Comparison of ENCODE assay signal across 12 cellular contexts in genomic region chr4:173218411-173219125, GRCh38. TPM values are rescaled to one million over a fixed set of nuclear protein-coding genes. Genes with fewer than 3 reads are reported as not detected.
A peak's percentile ranks its signal among the peaks of the same experiment; 100 is the strongest.
DNase-seq lines count a peak whose midpoint lies in the region; ATAC-seq and TF ChIP-seq lines count a peak whose summit lies in the region.
"Had no signal": no experiment of that assay in that cellular context is flagged by ENCODE, and none has a peak within 500 bp of the region (broad histone marks: within the 10 kb centered on the region; RNA-seq: fewer than 3 reads in every experiment).

No MANE protein-coding gene starts in this region.

- H2BK5ac ChIP-seq in IMR-90 (ENCODE audit: low read depth, low read length, poor library complexity, severe bottlenecking) (no peak overlapping the region), mesendoderm (ENCODE audit: low read length) (no peak overlapping the region)

- H3K9me3 ChIP-seq in DND-41 (ENCODE audit: insufficient read depth, low read length, severe bottlenecking) (no peaks in the 10 kb centered on the region), IMR-90 (ENCODE audit: control insufficient read depth, insufficient read depth, low read length) (no peaks in the 10 kb centered on the region), gastroesophageal sphincter (no peaks in the 10 kb centered on the region)
- H3K9me3 ChIP-seq: lower lobe of right lung had no signal

- H3K4me2 ChIP-seq in DND-41 (ENCODE audit: insufficient read depth, low read length) (no peak overlapping the region), IMR-90 (ENCODE audit: low read depth, low read length) (peak overlapping the region; percentile 13; the same call in 1 of the 2 replicates), mesendoderm (ENCODE audit: low read length) (no peak overlapping the region)

- H2AK9ac ChIP-seq in IMR-90 (replicated peaks; ENCODE audit: low read depth, low read length, poor library complexity): no peak overlapping the region

- H3K79me1 ChIP-seq in IMR-90 (ENCODE audit: low read depth in 1 of 2, low read length in 2 of 2): peaks cover 0 to 9% of the 10 kb centered on the region in 2 experiments; a peak in 3 of 4 replicates
- H3K79me1 ChIP-seq in mesendoderm (ENCODE audit: low read length): peaks cover 2% of the 10 kb centered on the region

- TF ChIP-seq CTCF in DND-41 (IDR thresholded peaks at IDR 0.05; ENCODE audit: borderline replicate concordance, extremely low read depth, low read length, poor library complexity, severe bottlenecking) (no peak), IMR-90 (conservative IDR thresholded peaks at IDR 0.05; ENCODE audit: low read depth, low read length) (no peak), astrocyte of the cerebellum (IDR thresholded peaks at IDR 0.05; ENCODE audit: low read depth, low read length, missing control alignments) (no peak), gastroesophageal sphincter (IDR thresholded peaks at IDR 0.05) (no peak)

- no TSS peak for BruUV-seq in IMR-90 (replicated peaks; lab: Mats Ljungman, UMichigan)

- H2BK20ac ChIP-seq in IMR-90 (ENCODE audit: low read depth, low read length): peak overlapping the region; percentile 59; the same call in 1 of the 2 replicates

- H4K91ac ChIP-seq in IMR-90 (ENCODE audit: insufficient read depth, low read depth, low read length): peak overlapping the region; percentile 6; the same call in 1 of the 2 replicates

- peaks cover 28% of the 10 kb centered on the region for H3K4me1 ChIP-seq in DND-41 (ENCODE audit: insufficient read depth, low read length)
- peaks cover 4% of the 10 kb centered on the region for H3K4me1 ChIP-seq in IMR-90 (ENCODE audit: control insufficient read depth, insufficient read depth, low read length)
- peaks cover 4% of the 10 kb centered on the region for H3K4me1 ChIP-seq in mesendoderm (ENCODE audit: control insufficient read depth, low read depth, low read length)
- H3K4me1 ChIP-seq in gastroesophageal sphincter: peaks cover 0 to 8% (median 0%) of the 10 kb centered on the region in 3 donors
- H3K4me1 ChIP-seq: lower lobe of right lung had no signal

- TF ChIP-seq RAD21 in IMR-90 (IDR thresholded peaks at IDR 0.05; ENCODE audit: low read length): no peak

- H3K4ac ChIP-seq in IMR-90 (ENCODE audit: low read depth, low read length): no peak overlapping the region; the same call in 1 of the 2 replicates
- H3K4ac ChIP-seq in mesendoderm (ENCODE audit: low read depth, low read length): no peak overlapping the region

- no peaks in the 10 kb centered on the region for H3K9me1 ChIP-seq in IMR-90 (ENCODE audit: insufficient read depth, low read length)

- in situ Hi-C loops in IMR-90 (cut with MboI; ENCODE audit: low sequenced_read_pairs): no loop called here
- in situ Hi-C loops in astrocyte of the cerebellum (cut with HindIII; ENCODE audit: low sequenced_read_pairs): no loop called here
- in situ Hi-C loops in G401 (cut with HindIII; ENCODE audit: low sequenced_read_pairs): no loop called here

- CTCF ChIA-PET in IMR-90 (lab: Yijun Ruan, JAX): no interaction called here

- H3K9ac ChIP-seq in DND-41 (ENCODE audit: low read depth, low read length) (no peak overlapping the region), IMR-90 (ENCODE audit: low read depth, low read length) (no peak overlapping the region), mesendoderm (ENCODE audit: low read length) (no peak overlapping the region)

- H3K4me3 ChIP-seq in DND-41 (ENCODE audit: low read depth in 1 of 2, low read length in 2 of 2) (no peak overlapping the region), IMR-90 (ENCODE audit: insufficient read depth, low read depth, low read length) (no peak overlapping the region), astrocyte of the cerebellum (ENCODE audit: low read depth, low read length) (no peak overlapping the region), mesendoderm (ENCODE audit: low read length) (no peak overlapping the region), gastroesophageal sphincter (no peak overlapping the region)
- H3K4me3 ChIP-seq: lower lobe of right lung, skin epidermis had no signal

- H2AK5ac ChIP-seq in IMR-90 (ENCODE audit: low read depth, low read length) (no peak overlapping the region), mesendoderm (ENCODE audit: low read length) (no peak overlapping the region)

- H3K14ac ChIP-seq in IMR-90 (replicated peaks; ENCODE audit: low read depth, low read length): 0 out of 2 replicates have a peak overlapping the region, but pooled peaks have one; percentile 12

- POLR2A ChIA-PET in IMR-90 (lab: Charles Lee; ENCODE audit: unreplicated experiment): no interaction called here

- H3K23ac ChIP-seq in IMR-90 (ENCODE audit: low read depth, low read length) (no peak overlapping the region), mesendoderm (ENCODE audit: low read length) (no peak overlapping the region)

- TF ChIP-seq POLR2A in IMR-90 (IDR thresholded peaks at IDR 0.05; ENCODE audit: low read depth, low read length) (no peak), gastroesophageal sphincter (IDR thresholded peaks at IDR 0.05) (no peak)

- H4K5ac ChIP-seq in IMR-90 (ENCODE audit: low read depth, low read length) (no peak overlapping the region), mesendoderm (ENCODE audit: low read length) (no peak overlapping the region)

- H3K18ac ChIP-seq in IMR-90 (ENCODE audit: low read depth, low read length): no peak overlapping the region
- peak overlapping the region; percentile 18 for H3K18ac ChIP-seq in mesendoderm (ENCODE audit: low read length)

- peaks cover 42% of the 10 kb centered on the region; the same call in 1 of the 2 replicates for H4K20me1 ChIP-seq in DND-41 (ENCODE audit: insufficient read depth, low read length)
- H4K20me1 ChIP-seq in IMR-90 (ENCODE audit: insufficient read depth, low read length): no peaks in the 10 kb centered on the region

- H3K27me3 ChIP-seq in DND-41 (ENCODE audit: insufficient read depth, low read length, poor library complexity) (no peaks in the 10 kb centered on the region), IMR-90 (ENCODE audit: control insufficient read depth, insufficient read depth, low read length) (no peaks in the 10 kb centered on the region), mesendoderm (ENCODE audit: insufficient read depth, low read length, poor library complexity) (no peaks in the 10 kb centered on the region), gastroesophageal sphincter (no peaks in the 10 kb centered on the region)

- no peak overlapping the region for H2AFZ ChIP-seq in DND-41 (ENCODE audit: low read depth, low read length)
- no peak overlapping the region for H2AFZ ChIP-seq in IMR-90 (replicated peaks; ENCODE audit: low read length, poor library complexity)

- ATAC-seq in DND-41 (ENCODE audit: insufficient read depth, low read depth): 0 out of 3 replicates have a peak, but pooled peaks have one; percentile 39
- peak; percentile 78 for ATAC-seq in IMR-90 (ENCODE audit: low read depth)
- ATAC-seq in GM21619 (IDR thresholded peaks at IDR 0.05; ENCODE audit: unreplicated experiment): no peak
- ATAC-seq in gastroesophageal sphincter: no peak
- ATAC-seq: lower lobe of right lung; stimulated activated naive CD8-positive, alpha-beta T cell treated with anti-CD3 and anti-CD28 coated beads, Interleukin-15, Interleukin-2, amounts not matched to agents 100 U/mL and 50 U/mL, for 24 hours had no signal

- no peak overlapping the region for H4K8ac ChIP-seq in IMR-90 (ENCODE audit: low read depth in 2 of 2, low read length in 2 of 2)
- no peak overlapping the region for H4K8ac ChIP-seq in mesendoderm (ENCODE audit: low read depth, low read length)

- DNase-seq in DND-41 (no peak), IMR-90 (peak; percentile 73), astrocyte of the cerebellum (ENCODE audit: low read depth) (peak; percentile 94), mesendoderm (peak; percentile 88), G401 (ENCODE audit: low spot score) (no peak), SK-N-DZ (ENCODE audit: low spot score) (no peak)
- DNase-seq: lower lobe of right lung; stimulated activated naive CD8-positive, alpha-beta T cell treated with anti-CD3 and anti-CD28 coated beads, Interleukin-15, Interleukin-2, amounts not matched to agents 100 U/mL and 50 U/mL, for 24 hours had no signal

- dilution Hi-C loops in IMR-90 (cut with HindIII; ENCODE audit: low sequenced_read_pairs, unreplicated experiment): no loop called here

- H3K79me2 ChIP-seq in DND-41 (ENCODE audit: insufficient read depth, low read length): peaks cover 94% of the 10 kb centered on the region
- peaks cover 14% of the 10 kb centered on the region for H3K79me2 ChIP-seq in mesendoderm (ENCODE audit: control insufficient read depth, insufficient read depth, low read length)

- peak overlapping the region; percentile 24 for H2BK120ac ChIP-seq in IMR-90 (ENCODE audit: low read depth, low read length)
- H2BK120ac ChIP-seq in mesendoderm (ENCODE audit: low read depth, low read length): peak overlapping the region; percentile 73

- no peak for TF ChIP-seq EP300 in gastroesophageal sphincter (IDR thresholded peaks at IDR 0.05)

- H2BK15ac ChIP-seq in IMR-90 (ENCODE audit: low read depth, low read length): no peak overlapping the region
- no peak overlapping the region for H2BK15ac ChIP-seq in mesendoderm (replicated peaks; ENCODE audit: low read depth)

- H3K56ac ChIP-seq in IMR-90 (ENCODE audit: extremely low read depth, insufficient read depth, low read length) (no peak overlapping the region; the same call in 1 of the 2 replicates), mesendoderm (ENCODE audit: low read length) (peak overlapping the region; percentile 47)

- H3K36me3 ChIP-seq in DND-41 (ENCODE audit: insufficient read depth, low read length): no peaks in the 10 kb centered on the region
- H3K36me3 ChIP-seq in IMR-90 (ENCODE audit: control insufficient read depth, insufficient read depth, low read length): no peaks in the 10 kb centered on the region
- no peaks in the 10 kb centered on the region for H3K36me3 ChIP-seq in mesendoderm (ENCODE audit: control insufficient read depth, insufficient read depth, low read length)
- no peaks in the 10 kb centered on the region for H3K36me3 ChIP-seq in gastroesophageal sphincter
- H3K36me3 ChIP-seq: lower lobe of right lung had no signal

- intact Hi-C loops in IMR-90 (cut with micrococcal nuclease): loop anchor here (5.0 kb wide), 1 partner anchor 34 kb away; no protein-coding TSS in a partner anchor

- peak overlapping the region; percentile 63 for H3K27ac ChIP-seq in DND-41 (ENCODE audit: low read length)
- H3K27ac ChIP-seq in IMR-90 (ENCODE audit: insufficient read depth, low read length): no peak overlapping the region
- peak overlapping the region; percentile 73 for H3K27ac ChIP-seq in mesendoderm (ENCODE audit: low read depth, low read length)
- H3K27ac ChIP-seq in gastroesophageal sphincter: no peak overlapping the region
- H3K27ac ChIP-seq: lower lobe of right lung, skin epidermis, VCaP had no signal

RNA-seq across cellular contexts. Expression of gene GALNT7, which starts 50.0 kb away (rescaled TPM):
- total RNA-seq in IMR-90 (2012; rRNA removed) (31.2 and 43.9 TPM in 2 replicates), gastroesophageal sphincter (10 to 100 TPM; 13.7 to 30.3 (median 17.5) TPM)
- 14.3 and 19.1 TPM in 2 replicates for polyA plus RNA-seq in IMR-90 (2012; rRNA removed)
- polyA plus RNA-seq in IMR-90 (2012; cell fraction: cytosol; rRNA removed): 3.6 and 4.2 TPM in 2 replicates
- 2.9 and 26.0 TPM in 2 replicates for polyA plus RNA-seq in IMR-90 (2012; cell fraction: nucleus; rRNA removed; ENCODE audit: low replicate concordance)
- 32.2 TPM for polyA plus RNA-seq in mesendoderm (2013, experiment 1 of 2)
- 33.8 TPM for polyA plus RNA-seq in mesendoderm (2013, experiment 2 of 2)
- total RNA-seq in G401 (2014; rRNA removed; shearing (Covaris generic)): 12.4 and 22.1 TPM in 2 replicates
- 15.0 and 18.5 TPM in 2 replicates for polyA plus RNA-seq in SK-N-DZ (2014; cell fraction: cytosol; rRNA removed)
- polyA plus RNA-seq in SK-N-DZ (2014; cell fraction: nucleus; rRNA removed): 31.0 and 36.3 TPM in 2 replicates

Comparison
In these comparisons a context has a peak if more than half of its experiments do, and no peak if none do; other contexts are left out.
1. ATAC-seq: peak in DND-41 (single experiment) and IMR-90 (single experiment); none in GM21619 (single experiment) and gastroesophageal sphincter (single experiment).
2. DNase-seq: peak in IMR-90 (single experiment), astrocyte of the cerebellum (single experiment) and mesendoderm (single experiment); none in DND-41 (single experiment), G401 (single experiment) and SK-N-DZ (single experiment).
3. H3K27ac ChIP-seq: peak in DND-41 (single experiment) and mesendoderm (single experiment); none in IMR-90 (single experiment) and gastroesophageal sphincter (0 of 4).